ENCODE assay signal across 18 cellular contexts in the genomic region with DNA sequence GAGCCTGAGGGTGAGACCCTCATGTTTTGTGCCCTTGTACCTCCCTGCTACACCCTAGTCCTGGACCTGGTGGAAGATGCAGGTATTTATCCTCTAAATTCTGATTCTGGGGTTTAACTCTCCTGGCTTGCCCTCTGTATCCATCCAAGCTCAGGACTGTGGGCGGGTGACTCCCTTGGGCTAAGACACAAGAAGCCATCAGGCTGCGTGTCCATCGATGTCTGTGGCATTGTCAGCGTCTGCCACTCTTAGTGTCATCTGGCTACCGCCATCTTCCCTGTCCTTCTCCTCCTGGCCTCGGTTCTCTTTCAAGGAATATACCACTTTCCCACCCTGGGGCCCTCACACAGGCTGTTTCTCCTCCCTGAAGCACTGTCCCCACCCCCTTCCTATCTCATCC. TPM values are rescaled to one million over a fixed set of nuclear protein-coding genes. Genes with fewer than 3 reads are reported as not detected.
DNase-seq lines count a peak whose midpoint lies in the region; ATAC-seq lines count a peak whose summit lies in the region.
"Had no signal": no experiment of that assay in that cellular context is flagged by ENCODE, and none has a peak within 500 bp of the region (broad histone marks: within the 10 kb centered on the region; RNA-seq: fewer than 3 reads in every experiment).

No MANE protein-coding gene starts in this region.

- no peak for DNase-seq in activated naive CD4-positive, alpha-beta T cell treated with anti-CD3 and anti-CD28 coated beads, Interleukin-2, amount 10 ng/mL, durations not matched to agents 7 days and 5 days
- DNase-seq in activated naive CD4-positive, alpha-beta T cell treated with anti-CD3 and anti-CD28 coated beads, Interleukin-2, amount 50 U/mL, for 16 hours, result no peak
- DNase-seq in left lobe of liver (ENCODE audit: low spot score) (peak; percentile 29), trophoblast cell (no peak), NCI-H2196 treated with DMSO at 0.1 percent for 48 hours (lab: John Stamatoyannopoulos, UW; ENCODE audit: unreplicated experiment) (no peak)
- DNase-seq in central memory CD4-positive, alpha-beta T cell, result no peak
- DNase-seq: ACHN; BE2C; C1 segment of cervical spinal cord; CD4-positive, CD25-positive, alpha-beta regulatory T cell; CD8-positive, alpha-beta memory T cell; COR-L47; DMS 273 treated with DMSO at 0.1 percent for 48 hours; DMS53; DND-41; EL; H9 had no signal

- H3K4me3 ChIP-seq in trophoblast cell (ENCODE audit: low read depth, low read length), result no peak overlapping the region

- H2BK5ac ChIP-seq in trophoblast cell (ENCODE audit: low read depth, low read length, poor library complexity), result no peak overlapping the region

- peaks cover 16% of the 10 kb centered on the region for H3K79me1 ChIP-seq in trophoblast cell (ENCODE audit: low read length)

- no CpG with 5 or more reads among the region's 6 CpGs for WGBS in trophoblast cell (ENCODE audit: extremely low coverage, insufficient coverage, insufficient read length)

- CTCF ChIA-PET in activated naive CD4-positive, alpha-beta T cell treated with anti-CD3 and anti-CD28 coated beads, Interleukin-2, amount 10 ng/mL, durations not matched to agents 7 days and 5 days (lab: Charles Lee), result no interaction called here

- no peaks in the 10 kb centered on the region for H3K36me3 ChIP-seq in trophoblast cell (ENCODE audit: control insufficient read depth in 1 of 2, insufficient read depth in 2 of 2, low read length in 2 of 2)
- H3K36me3 ChIP-seq: BE2C had no signal

- no peak overlapping the region for H3K4ac ChIP-seq in trophoblast cell (ENCODE audit: low read depth, low read length)

- H3K9ac ChIP-seq in trophoblast cell (ENCODE audit: low read length), result no peak overlapping the region

- peaks cover 2% of the 10 kb centered on the region for H3K79me2 ChIP-seq in trophoblast cell (ENCODE audit: control insufficient read depth, insufficient read depth, low read length, poor library complexity)

- H2BK120ac ChIP-seq in trophoblast cell (ENCODE audit: insufficient read depth, low read length, poor library complexity), result no peak overlapping the region

- no peaks in the 10 kb centered on the region for H3K27me3 ChIP-seq in trophoblast cell (ENCODE audit: insufficient read depth, low read length)
- H3K27me3 ChIP-seq: BE2C had no signal

- H3K4me3 Mint-ChIP-seq in activated naive CD4-positive, alpha-beta T cell treated with anti-CD3 and anti-CD28 coated beads, Interleukin-2, amount 10 ng/mL, durations not matched to agents 7 days and 5 days, result no peak overlapping the region
- H3K4me3 Mint-ChIP-seq: CD4-positive, CD25-positive, alpha-beta regulatory T cell; CD8-positive, alpha-beta memory T cell; H9 had no signal

- H3K27me3 Mint-ChIP-seq in activated naive CD4-positive, alpha-beta T cell treated with anti-CD3 and anti-CD28 coated beads, Interleukin-2, amount 10 ng/mL, durations not matched to agents 7 days and 5 days, result peaks cover 40% of the 10 kb centered on the region

- H3K27ac Mint-ChIP-seq in activated naive CD4-positive, alpha-beta T cell treated with anti-CD3 and anti-CD28 coated beads, Interleukin-2, amount 10 ng/mL, durations not matched to agents 7 days and 5 days, result peak overlapping the region; percentile 61
- H3K27ac Mint-ChIP-seq: CD4-positive, CD25-positive, alpha-beta regulatory T cell; CD8-positive, alpha-beta memory T cell; H9 had no signal

- H2BK12ac ChIP-seq in trophoblast cell (ENCODE audit: low read length), result peak overlapping the region; percentile 3

- ATAC-seq in left lobe of liver, result no peak

- H3K4me1 ChIP-seq in trophoblast cell (ENCODE audit: control insufficient read depth in 1 of 2, insufficient read depth in 2 of 2, low read length in 2 of 2), result peaks cover 9 to 16% of the 10 kb centered on the region in 2 experiments
- H3K4me1 ChIP-seq: BE2C had no signal

- no peak overlapping the region for H2AFZ ChIP-seq in trophoblast cell (ENCODE audit: insufficient read depth, low read length, poor library complexity)

- no peak overlapping the region for H2AK5ac ChIP-seq in trophoblast cell (ENCODE audit: low read length)

- no peak overlapping the region for H3K4me2 ChIP-seq in trophoblast cell (ENCODE audit: low read length)

- no peaks in the 10 kb centered on the region for H3K36me3 Mint-ChIP-seq in activated naive CD4-positive, alpha-beta T cell treated with anti-CD3 and anti-CD28 coated beads, Interleukin-2, amount 10 ng/mL, durations not matched to agents 7 days and 5 days
- H3K36me3 Mint-ChIP-seq: CD8-positive, alpha-beta memory T cell had no signal

- H3K9me3 Mint-ChIP-seq in activated naive CD4-positive, alpha-beta T cell treated with anti-CD3 and anti-CD28 coated beads, Interleukin-2, amount 10 ng/mL, durations not matched to agents 7 days and 5 days, result no peaks in the 10 kb centered on the region
- H3K9me3 Mint-ChIP-seq: CD8-positive, alpha-beta memory T cell; H9 had no signal

- H4K8ac ChIP-seq in trophoblast cell (ENCODE audit: low read depth, low read length), result no peak overlapping the region

- H4K91ac ChIP-seq in trophoblast cell (ENCODE audit: low read depth, low read length), result peak overlapping the region; percentile 39

- H3K4me1 Mint-ChIP-seq in activated naive CD4-positive, alpha-beta T cell treated with anti-CD3 and anti-CD28 coated beads, Interleukin-2, amount 10 ng/mL, durations not matched to agents 7 days and 5 days, result no peaks in the 10 kb centered on the region
- H3K4me1 Mint-ChIP-seq: CD4-positive, CD25-positive, alpha-beta regulatory T cell; CD8-positive, alpha-beta memory T cell had no signal

- no peak overlapping the region for H3K23ac ChIP-seq in trophoblast cell (ENCODE audit: low read length)

- no peak overlapping the region for H3K27ac ChIP-seq in trophoblast cell (ENCODE audit: low read depth, low read length)

- no peaks in the 10 kb centered on the region for H3K9me3 ChIP-seq in trophoblast cell (ENCODE audit: insufficient read depth, low read depth, low read length)
- H3K9me3 ChIP-seq: BE2C had no signal

- no peak overlapping the region for H3K14ac ChIP-seq in trophoblast cell (ENCODE audit: low read length)

- no peak overlapping the region for H4K12ac ChIP-seq in trophoblast cell (ENCODE audit: low read depth, low read length)

- no peak overlapping the region for H3K18ac ChIP-seq in trophoblast cell (ENCODE audit: low read length)

RNA-seq across cellular contexts. Expression of a gene that starts 28.9 kb away (rescaled TPM):
- 70.4 TPM for total RNA-seq in left lobe of liver
- polyA plus RNA-seq in trophoblast cell (2013), result 127 and 134 TPM in 2 replicates

RNA-seq across cellular contexts. Expression of a gene that starts 35.5 kb away (rescaled TPM):
- 0.15 TPM for total RNA-seq in left lobe of liver
- polyA plus RNA-seq in trophoblast cell (2013), result 112 and 133 TPM in 2 replicates
- total RNA-seq: CD4-positive, CD25-positive, alpha-beta regulatory T cell; G401 had no signal
- polyA plus RNA-seq: CD4-positive, CD25-positive, alpha-beta regulatory T cell; CD8-positive, alpha-beta memory T cell had no signal
